In the genomic region with DNA sequence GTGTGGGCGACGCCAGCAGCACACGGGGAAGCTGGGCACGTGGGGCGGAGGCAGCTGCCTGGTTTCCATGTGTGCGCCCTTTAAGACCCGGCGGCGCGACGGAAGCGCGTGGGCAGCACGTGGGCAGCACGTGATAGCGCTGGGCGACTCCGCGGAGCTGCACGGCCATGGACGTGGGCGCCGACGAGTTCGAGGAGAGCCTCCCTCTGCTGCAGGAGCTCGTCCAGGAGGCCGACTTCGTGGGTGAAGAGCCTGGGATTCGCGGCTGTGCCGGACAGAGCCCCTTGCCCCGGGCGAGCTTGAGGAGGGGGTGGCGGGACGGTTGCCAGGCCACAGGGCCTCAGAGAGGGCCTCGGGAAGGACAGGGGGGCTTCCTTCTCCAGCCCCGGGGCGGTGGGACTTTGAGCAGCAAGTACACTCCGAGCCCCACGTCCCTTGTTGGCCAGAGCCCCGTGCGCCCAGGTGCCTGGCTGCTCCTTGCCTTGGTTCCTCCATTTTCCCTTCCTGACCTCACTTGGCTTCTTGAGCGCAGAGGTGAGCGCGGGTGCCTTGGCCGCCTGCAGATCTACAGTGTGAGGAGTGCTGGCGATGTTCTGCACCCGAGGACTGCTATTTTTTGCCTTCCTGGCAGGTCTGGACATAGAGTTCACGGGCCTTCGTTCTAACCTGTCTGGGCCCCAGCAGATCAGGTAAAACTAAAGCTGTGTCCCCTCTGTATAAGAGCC, we compare ENCODE assay signal across 1 cellular context.
A peak's percentile ranks its signal among the peaks of the same experiment; 100 is the strongest.
TF ChIP-seq lines count a peak whose summit lies in the region.

A gene with protein sequence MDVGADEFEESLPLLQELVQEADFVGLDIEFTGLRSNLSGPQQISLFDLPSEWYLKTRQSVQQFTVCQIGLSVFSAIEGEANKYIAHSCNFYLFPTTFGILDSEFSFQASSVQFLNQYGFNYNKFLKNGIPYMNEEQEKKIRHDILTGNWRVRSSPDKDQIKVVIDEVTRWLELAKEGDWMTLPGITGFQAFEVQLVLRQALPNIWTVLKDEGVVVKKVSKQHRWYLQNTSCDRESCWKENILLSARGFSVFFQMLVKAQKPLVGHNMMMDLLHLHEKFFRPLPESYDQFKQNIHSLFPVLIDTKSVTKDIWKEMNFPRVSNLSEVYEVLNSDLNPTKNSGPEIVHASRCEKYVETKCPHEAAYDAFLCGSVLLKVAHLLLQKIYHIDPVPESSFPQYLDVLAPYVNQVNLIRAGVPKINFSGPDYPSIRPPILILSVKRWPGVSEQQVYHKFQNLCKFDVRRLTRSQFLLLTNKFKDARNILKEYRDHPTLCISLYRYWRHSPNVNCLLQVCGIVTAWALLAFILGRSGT (plus strand): TSS at position 136 of the 725 bp plus-strand sequence. CDS start 32 bp downstream, at position 168.

TF ChIP-seq in GM12878, 131 proteins besides CTCF, POLR2A, EP300 and RAD21:
- TF ChIP-seq MXI1 (IDR thresholded peaks at IDR 0.05; ENCODE audit: low read depth, low read length) (no peak), SREBF2 (IDR thresholded peaks at IDR 0.05; ENCODE audit: low read length) (no peak), CHD2 (IDR thresholded peaks at IDR 0.05; ENCODE audit: borderline replicate concordance, low read depth, low read length) (no peak), POLR2AphosphoS2 (IDR thresholded peaks at IDR 0.05; ENCODE audit: low read depth, low read length) (0 out of 2 replicates have a peak, but pooled peaks have one; percentile 37), EED (IDR thresholded peaks at IDR 0.05; ENCODE audit: low read depth) (no peak), SMC3 (IDR thresholded peaks at IDR 0.05; ENCODE audit: borderline replicate concordance, low read length) (no peak)
- TF ChIP-seq, protein P1, sequence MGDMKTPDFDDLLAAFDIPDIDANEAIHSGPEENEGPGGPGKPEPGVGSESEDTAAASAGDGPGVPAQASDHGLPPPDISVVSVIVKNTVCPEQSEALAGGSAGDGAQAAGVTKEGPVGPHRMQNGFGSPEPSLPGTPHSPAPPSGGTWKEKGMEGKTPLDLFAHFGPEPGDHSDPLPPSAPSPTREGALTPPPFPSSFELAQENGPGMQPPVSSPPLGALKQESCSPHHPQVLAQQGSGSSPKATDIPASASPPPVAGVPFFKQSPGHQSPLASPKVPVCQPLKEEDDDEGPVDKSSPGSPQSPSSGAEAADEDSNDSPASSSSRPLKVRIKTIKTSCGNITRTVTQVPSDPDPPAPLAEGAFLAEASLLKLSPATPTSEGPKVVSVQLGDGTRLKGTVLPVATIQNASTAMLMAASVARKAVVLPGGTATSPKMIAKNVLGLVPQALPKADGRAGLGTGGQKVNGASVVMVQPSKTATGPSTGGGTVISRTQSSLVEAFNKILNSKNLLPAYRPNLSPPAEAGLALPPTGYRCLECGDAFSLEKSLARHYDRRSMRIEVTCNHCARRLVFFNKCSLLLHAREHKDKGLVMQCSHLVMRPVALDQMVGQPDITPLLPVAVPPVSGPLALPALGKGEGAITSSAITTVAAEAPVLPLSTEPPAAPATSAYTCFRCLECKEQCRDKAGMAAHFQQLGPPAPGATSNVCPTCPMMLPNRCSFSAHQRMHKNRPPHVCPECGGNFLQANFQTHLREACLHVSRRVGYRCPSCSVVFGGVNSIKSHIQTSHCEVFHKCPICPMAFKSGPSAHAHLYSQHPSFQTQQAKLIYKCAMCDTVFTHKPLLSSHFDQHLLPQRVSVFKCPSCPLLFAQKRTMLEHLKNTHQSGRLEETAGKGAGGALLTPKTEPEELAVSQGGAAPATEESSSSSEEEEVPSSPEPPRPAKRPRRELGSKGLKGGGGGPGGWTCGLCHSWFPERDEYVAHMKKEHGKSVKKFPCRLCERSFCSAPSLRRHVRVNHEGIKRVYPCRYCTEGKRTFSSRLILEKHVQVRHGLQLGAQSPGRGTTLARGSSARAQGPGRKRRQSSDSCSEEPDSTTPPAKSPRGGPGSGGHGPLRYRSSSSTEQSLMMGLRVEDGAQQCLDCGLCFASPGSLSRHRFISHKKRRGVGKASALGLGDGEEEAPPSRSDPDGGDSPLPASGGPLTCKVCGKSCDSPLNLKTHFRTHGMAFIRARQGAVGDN (IDR thresholded peaks at IDR 0.05): no peak
